ENCODE assay signal across 20 cellular contexts in the genomic region with DNA sequence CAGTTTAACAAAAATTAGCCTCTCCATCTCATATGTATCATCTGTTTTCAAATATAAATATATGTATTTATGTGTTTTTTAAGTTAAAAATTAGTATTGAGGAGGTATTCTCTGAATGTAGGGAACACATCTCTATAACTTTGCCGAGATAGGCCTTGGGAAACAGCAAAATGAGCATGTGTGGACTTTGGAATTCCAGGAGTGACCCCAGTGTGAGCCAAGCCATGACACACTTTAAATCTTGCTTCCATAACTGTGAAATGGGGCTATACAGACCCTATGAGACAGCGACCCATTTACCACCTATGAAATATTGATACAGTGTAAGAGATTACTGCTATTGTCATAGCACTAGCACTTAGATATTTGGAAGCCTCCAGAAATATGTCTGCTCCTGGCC. TPM values are rescaled to one million over a fixed set of nuclear protein-coding genes. Genes with fewer than 3 reads are reported as not detected.
"Had no signal": no experiment of that assay in that cellular context is flagged by ENCODE, and none has a peak within 500 bp of the region (broad histone marks: within the 10 kb centered on the region; RNA-seq: fewer than 3 reads in every experiment).

No MANE protein-coding gene starts in this region.

- H3K36me3 Mint-ChIP-seq: naive thymus-derived CD4-positive, alpha-beta T cell had no signal

- H3K79me2 ChIP-seq: hepatocyte had no signal

- FAIRE-seq: islet of Langerhans had no signal

- H3K27ac Mint-ChIP-seq: naive thymus-derived CD4-positive, alpha-beta T cell; nephron progenitor cell had no signal

- H3K27ac ChIP-seq: esophagus squamous epithelium, foreskin keratinocyte, hepatocyte, neutrophil, psoas muscle, sigmoid colon, skin epidermis, stomach had no signal

- H3K36me3 ChIP-seq: esophagus squamous epithelium, neutrophil, sigmoid colon, stomach had no signal

- H3K4me3 ChIP-seq: esophagus squamous epithelium, hepatocyte, psoas muscle, sigmoid colon, skin epidermis, stomach had no signal

- H3K27me3 Mint-ChIP-seq: naive thymus-derived CD4-positive, alpha-beta T cell had no signal

- H3K4me2 ChIP-seq: hepatocyte had no signal

- H2AFZ ChIP-seq: hepatocyte had no signal

- H3K4me3 Mint-ChIP-seq: naive thymus-derived CD4-positive, alpha-beta T cell; nephron progenitor cell had no signal

- H3K9me3 ChIP-seq: esophagus squamous epithelium, neutrophil, psoas muscle, sigmoid colon, stomach had no signal

- ATAC-seq: foreskin keratinocyte; naive thymus-derived CD4-positive, alpha-beta T cell; psoas muscle had no signal

- H3K27me3 ChIP-seq: esophagus squamous epithelium, foreskin keratinocyte, hepatocyte, neutrophil, sigmoid colon, stomach had no signal

- DNase-seq: effector memory CD4-positive, alpha-beta T cell; esophagus squamous epithelium; foreskin keratinocyte; head of caudate nucleus; kidney glomerular epithelial cell; mesendoderm; naive thymus-derived CD4-positive, alpha-beta T cell; nephron progenitor cell; psoas muscle; retina; sigmoid colon; stimulated activated CD4-positive, alpha-beta T cell treated with anti-CD3 and anti-CD28 coated beads, Interleukin-12 subunit alpha, Interleukin-12 subunit beta, amount 100 ng/mL, for 4 hours; stimulated activated naive CD4-positive, alpha-beta T cell; stomach; trophoblast cell had no signal

- H3K4me1 Mint-ChIP-seq: naive thymus-derived CD4-positive, alpha-beta T cell; nephron progenitor cell had no signal

- H3K4me1 ChIP-seq: esophagus squamous epithelium, foreskin keratinocyte, psoas muscle, sigmoid colon, stomach had no signal

RNA-seq across cellular contexts. Expression of gene FRMPD4, which starts 58.8 kb away (rescaled TPM):
- total RNA-seq: lung microvascular endothelial cell; naive thymus-derived CD4-positive, alpha-beta T cell had no signal
- polyA plus RNA-seq: hepatocyte; naive thymus-derived CD4-positive, alpha-beta T cell had no signal
